ENCODE assay signal across 8 cellular contexts in the genomic region with DNA sequence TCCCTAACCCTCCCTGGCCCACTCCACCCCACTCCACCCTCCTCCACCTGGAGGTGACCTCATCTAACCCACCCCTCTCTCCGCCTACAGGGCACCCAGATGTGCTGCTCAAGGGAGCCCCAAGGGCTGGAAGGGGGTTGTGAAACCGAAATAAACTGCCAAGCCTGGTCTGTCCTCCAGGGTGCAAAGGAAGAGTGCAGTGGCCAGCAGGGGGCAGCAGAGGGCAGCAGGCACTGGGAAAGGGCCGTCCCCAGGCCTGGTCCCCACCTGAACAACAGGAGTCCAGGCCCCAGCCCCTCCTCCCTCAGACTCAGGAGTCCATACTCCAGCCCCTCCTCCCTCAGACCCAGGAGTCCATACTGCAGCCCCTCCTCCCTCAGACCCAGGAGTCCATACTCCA.
DNase-seq lines count a peak whose midpoint lies in the region; ATAC-seq and TF ChIP-seq lines count a peak whose summit lies in the region.

No MANE protein-coding gene starts in this region.

- no peak overlapping the region for H3K27ac ChIP-seq in WERI-Rb-1

- no peaks in the 10 kb centered on the region for H3K27me3 ChIP-seq in WERI-Rb-1 (ENCODE audit: insufficient read depth, low read depth, severe bottlenecking)

- TF ChIP-seq CTCF in WERI-Rb-1 (IDR thresholded peaks at IDR 0.05; ENCODE audit: low read depth, low read length), result peak; percentile 91

- no peaks in the 10 kb centered on the region for H3K9me3 ChIP-seq in WERI-Rb-1 (ENCODE audit: severe bottlenecking)

- no peaks in the 10 kb centered on the region for H3K36me3 ChIP-seq in WERI-Rb-1

- ATAC-seq in HG02571 (IDR thresholded peaks at IDR 0.05; ENCODE audit: unreplicated experiment), result peak; percentile 69
- no peak for ATAC-seq in HG03460 (IDR thresholded peaks at IDR 0.05; ENCODE audit: unreplicated experiment)

- DNase-seq in DMS79 treated with DMSO at 0.1 percent for 48 hours (lab: John Stamatoyannopoulos, UW) (peak; percentile 55), NCI-H2171 (lab: John Stamatoyannopoulos, UW) (peak; percentile 28), WERI-Rb-1 (peak; percentile 91), brain pericyte (ENCODE audit: low read depth, low spot score) (peak; percentile 31), iris pigment epithelial cell (ENCODE audit: low read depth) (peak; percentile 60)
- DNase-seq in stimulated activated CD4-positive, alpha-beta T cell treated with anti-CD3 and anti-CD28 coated beads, Interleukin-2, amount 100 ng/mL, for 24 hours, result peak; percentile 88 to 89

- no peak overlapping the region for H3K4me3 ChIP-seq in WERI-Rb-1 (ENCODE audit: low read depth, low read length)

Comparison
In these comparisons a context has a peak if more than half of its experiments do, and no peak if none do; other contexts are left out.
1. DNase-seq: peak in every context shown above with its lines; median percentile 91 in WERI-Rb-1; 88 in stimulated activated CD4-positive, alpha-beta T cell treated with anti-CD3 and anti-CD28 coated beads, Interleukin-2, amount 100 ng/mL, for 24 hours; 60 in iris pigment epithelial cell; 55 in DMS79 treated with DMSO at 0.1 percent for 48 hours; 31 in brain pericyte; 28 in NCI-H2171.